Comparison of ENCODE assay signal across 9 cellular contexts in genomic region chr1:38815903-38816627, GRCh38. TPM values are rescaled to one million over a fixed set of nuclear protein-coding genes. Genes with fewer than 3 reads are reported as not detected.
A peak's percentile ranks its signal among the peaks of the same experiment; 100 is the strongest.
DNase-seq lines count a peak whose midpoint lies in the region; ATAC-seq and TF ChIP-seq lines count a peak whose summit lies in the region.
"Had no signal": no experiment of that assay in that cellular context is flagged by ENCODE, and none has a peak within 500 bp of the region (broad histone marks: within the 10 kb centered on the region; RNA-seq: fewer than 3 reads in every experiment).

No MANE protein-coding gene starts in this region.

- intact Hi-C loops in aorta (cut with DNase I): loop anchor here (10.0 kb wide), 1 partner anchor 211 kb away; no protein-coding TSS in a partner anchor
- intact Hi-C loops in MCF 10A (cut with micrococcal nuclease): no loop called here

- peak overlapping the region; percentile 80 for H3K4me3 ChIP-seq in OCI-LY3 (ENCODE audit: low read length)
- H3K4me3 ChIP-seq in aorta (ENCODE audit: low read length in 2 of 2): no peak overlapping the region

- no peaks in the 10 kb centered on the region for H3K9me3 Mint-ChIP-seq in neural crest cell
- H3K9me3 Mint-ChIP-seq in MCF 10A (ENCODE audit: unreplicated experiment): no peaks in the 10 kb centered on the region
- H3K9me3 Mint-ChIP-seq: stimulated activated naive CD8-positive, alpha-beta T cell treated with anti-CD3 and anti-CD28 coated beads, Interleukin-15, Interleukin-2, amounts not matched to agents 100 ng/mL and 50 ng/mL, for 24 hours had no signal

- H3K79me2 ChIP-seq in OCI-LY3 (ENCODE audit: low read length): no peaks in the 10 kb centered on the region

- H3K27ac Mint-ChIP-seq in neural crest cell (ENCODE audit: unreplicated experiment) (no peak overlapping the region), MCF 10A (ENCODE audit: low read depth, unreplicated experiment) (no peak overlapping the region)
- H3K27ac Mint-ChIP-seq: stimulated activated naive CD8-positive, alpha-beta T cell treated with anti-CD3 and anti-CD28 coated beads, Interleukin-15, Interleukin-2, amounts not matched to agents 100 ng/mL and 50 ng/mL, for 24 hours had no signal

- peak overlapping the region; percentile 96 for H3K4me2 ChIP-seq in OCI-LY3 (ENCODE audit: low read length)

- H3K9me3 ChIP-seq in OCI-LY3 (ENCODE audit: insufficient read depth, low read length) (no peaks in the 10 kb centered on the region), aorta (ENCODE audit: control insufficient read depth, low read length) (peaks cover 5% of the 10 kb centered on the region)

- H3K4me1 ChIP-seq in OCI-LY3 (ENCODE audit: low read length) (peaks cover 19% of the 10 kb centered on the region), aorta (ENCODE audit: control insufficient read depth in 1 of 2, insufficient read depth in 2 of 2, low read length in 2 of 2) (no peaks in the 10 kb centered on the region)

- no TSS peak for BruUV-seq in MCF 10A (replicated peaks; lab: Mats Ljungman, UMichigan)

- H3K9ac ChIP-seq in OCI-LY3 (ENCODE audit: low read length): no peak overlapping the region; the same call in 1 of the 2 replicates

- 12 to 13% methylated on average over 36 of the region's 36 CpGs for WGBS in aorta, 2 donors

- H3K36me3 Mint-ChIP-seq in neural crest cell (ENCODE audit: low read depth): no peaks in the 10 kb centered on the region
- H3K36me3 Mint-ChIP-seq in MCF 10A (ENCODE audit: insufficient read depth, unreplicated experiment): no peaks in the 10 kb centered on the region

- H3K27me3 ChIP-seq in OCI-LY3 (ENCODE audit: low read depth, low read length) (peaks cover 22% of the 10 kb centered on the region), aorta (ENCODE audit: control insufficient read depth in 1 of 2, insufficient read depth in 2 of 2, low read length in 1 of 2) (no peaks in the 10 kb centered on the region)

- peak; percentile 20 for DNase-seq in Ammon's horn (ENCODE audit: low spot score)
- DNase-seq in neural crest cell (ENCODE audit: low read depth, low spot score): no peak
- DNase-seq in aorta: no peak
- DNase-seq in SIG-M5 treated with dmso at 0.1 percent for 504 hours (lab: John Stamatoyannopoulos, UW; ENCODE audit: unreplicated experiment): no peak
- DNase-seq in MCF 10A (ENCODE audit: unreplicated experiment): no peak

- 0 out of 2 replicates have a peak, but pooled peaks have one; percentile 8 for TF ChIP-seq CTCF in OCI-LY3 (IDR thresholded peaks at IDR 0.05; ENCODE audit: low read depth, low read length)
- no peak for TF ChIP-seq CTCF in neural crest cell (conservative IDR thresholded peaks at IDR 0.05)
- no peak for TF ChIP-seq CTCF in MCF 10A (IDR thresholded peaks at IDR 0.05; ENCODE audit: unreplicated experiment)

- H4K20me1 ChIP-seq in OCI-LY3 (ENCODE audit: insufficient read depth, low read length): no peaks in the 10 kb centered on the region

- peaks cover 29% of the 10 kb centered on the region for H3K4me1 Mint-ChIP-seq in neural crest cell
- no peaks in the 10 kb centered on the region for H3K4me1 Mint-ChIP-seq in MCF 10A (ENCODE audit: insufficient read depth, unreplicated experiment)

- H2AFZ ChIP-seq in OCI-LY3 (ENCODE audit: low read depth, low read length): peak overlapping the region; percentile 78

- CTCF ChIA-PET in MCF 10A (lab: Yijun Ruan, JAX): interaction anchor here (0.6 to 7.1 kb wide), 3 partner anchors 190 to 790 kb away, joined by 3 to 32 read pairs (median 3); no protein-coding TSS in a partner anchor

- H3K4me3 Mint-ChIP-seq in neural crest cell (peak overlapping the region; percentile 49), MCF 10A (ENCODE audit: unreplicated experiment) (no peak overlapping the region)
- H3K4me3 Mint-ChIP-seq: stimulated activated naive CD8-positive, alpha-beta T cell treated with anti-CD3 and anti-CD28 coated beads, Interleukin-15, Interleukin-2, amounts not matched to agents 100 ng/mL and 50 ng/mL, for 24 hours had no signal

- ATAC-seq in GM18870 (IDR thresholded peaks at IDR 0.05; ENCODE audit: unreplicated experiment): peak; percentile 89
- peak; percentile 88 for ATAC-seq in HG03045 (IDR thresholded peaks at IDR 0.05; ENCODE audit: unreplicated experiment)
- no peak for ATAC-seq in aorta (ENCODE audit: low FRiP score)

- H3K27me3 Mint-ChIP-seq in neural crest cell (ENCODE audit: low read depth) (peaks cover 65% of the 10 kb centered on the region), MCF 10A (ENCODE audit: insufficient read depth, unreplicated experiment) (peaks cover 29% of the 10 kb centered on the region)

- no peaks in the 10 kb centered on the region for H3K36me3 ChIP-seq in OCI-LY3 (replicated peaks; ENCODE audit: low read depth, low read length)
- H3K36me3 ChIP-seq in aorta (ENCODE audit: control insufficient read depth in 1 of 2, insufficient read depth in 2 of 2, low read length in 1 of 2): no peaks in the 10 kb centered on the region

- no peak overlapping the region for H3K27ac ChIP-seq in OCI-LY3 (ENCODE audit: low read length)
- no peak overlapping the region for H3K27ac ChIP-seq in aorta (ENCODE audit: low read depth in 1 of 2, low read length in 2 of 2)

- POLR2A ChIA-PET in MCF 10A (lab: Yijun Ruan, JAX): no interaction called here

RNA-seq across cellular contexts. Expression of gene RRAGC, which starts 43.5 kb away (rescaled TPM):
- 21.0 and 24.1 TPM in 2 replicates for total RNA-seq in neural crest cell
- 10 to 100 TPM; 23.0 to 28.4 TPM for total RNA-seq in aorta
- 10 to 100 TPM; 21.6 to 23.5 TPM for polyA plus RNA-seq in aorta
- total RNA-seq in MCF 10A (2022): 23.3 and 40.6 TPM in 2 replicates

RNA-seq across cellular contexts. Expression of gene MYCBP, which starts 57.1 kb away (rescaled TPM):
- total RNA-seq in neural crest cell: 15.0 and 20.7 TPM in 2 replicates
- 10 to 100 TPM; 11.9 to 13.6 TPM for total RNA-seq in aorta
- polyA plus RNA-seq in aorta: 10 to 100 TPM; 11.6 to 11.7 TPM
- 16.1 and 18.9 TPM in 2 replicates for total RNA-seq in MCF 10A (2022)
